In genomic region chr19:40609561-40610395, GRCh38 we compare ENCODE assay signal across 1 cellular context.
A peak's percentile ranks its signal among the peaks of the same experiment; 100 is the strongest.
TF ChIP-seq lines count a peak whose summit lies in the region.

No MANE protein-coding gene starts in this region.

TF ChIP-seq in HCT116, 20 proteins besides CTCF, POLR2A, EP300 and RAD21 (continued from another document):
- TF ChIP-seq SP1 (IDR thresholded peaks at IDR 0.05; ENCODE audit: low read depth): 0 out of 2 replicates have a peak, but pooled peaks have one; percentile 10
- no peak for TF ChIP-seq CBX3 (IDR thresholded peaks at IDR 0.05; ENCODE audit: low read depth)
- TF ChIP-seq ZFX (IDR thresholded peaks at IDR 0.05): peak; percentile 50; the same call in 1 of the 2 replicates
- no peak for TF ChIP-seq MAX (IDR thresholded peaks at IDR 0.05)
- TF ChIP-seq EGR1 (IDR thresholded peaks at IDR 0.05; ENCODE audit: low read depth): peak; percentile 91
- TF ChIP-seq EZH2phosphoT487 (IDR thresholded peaks at IDR 0.05; ENCODE audit: borderline replicate concordance): no peak
- TF ChIP-seq, protein P1, sequence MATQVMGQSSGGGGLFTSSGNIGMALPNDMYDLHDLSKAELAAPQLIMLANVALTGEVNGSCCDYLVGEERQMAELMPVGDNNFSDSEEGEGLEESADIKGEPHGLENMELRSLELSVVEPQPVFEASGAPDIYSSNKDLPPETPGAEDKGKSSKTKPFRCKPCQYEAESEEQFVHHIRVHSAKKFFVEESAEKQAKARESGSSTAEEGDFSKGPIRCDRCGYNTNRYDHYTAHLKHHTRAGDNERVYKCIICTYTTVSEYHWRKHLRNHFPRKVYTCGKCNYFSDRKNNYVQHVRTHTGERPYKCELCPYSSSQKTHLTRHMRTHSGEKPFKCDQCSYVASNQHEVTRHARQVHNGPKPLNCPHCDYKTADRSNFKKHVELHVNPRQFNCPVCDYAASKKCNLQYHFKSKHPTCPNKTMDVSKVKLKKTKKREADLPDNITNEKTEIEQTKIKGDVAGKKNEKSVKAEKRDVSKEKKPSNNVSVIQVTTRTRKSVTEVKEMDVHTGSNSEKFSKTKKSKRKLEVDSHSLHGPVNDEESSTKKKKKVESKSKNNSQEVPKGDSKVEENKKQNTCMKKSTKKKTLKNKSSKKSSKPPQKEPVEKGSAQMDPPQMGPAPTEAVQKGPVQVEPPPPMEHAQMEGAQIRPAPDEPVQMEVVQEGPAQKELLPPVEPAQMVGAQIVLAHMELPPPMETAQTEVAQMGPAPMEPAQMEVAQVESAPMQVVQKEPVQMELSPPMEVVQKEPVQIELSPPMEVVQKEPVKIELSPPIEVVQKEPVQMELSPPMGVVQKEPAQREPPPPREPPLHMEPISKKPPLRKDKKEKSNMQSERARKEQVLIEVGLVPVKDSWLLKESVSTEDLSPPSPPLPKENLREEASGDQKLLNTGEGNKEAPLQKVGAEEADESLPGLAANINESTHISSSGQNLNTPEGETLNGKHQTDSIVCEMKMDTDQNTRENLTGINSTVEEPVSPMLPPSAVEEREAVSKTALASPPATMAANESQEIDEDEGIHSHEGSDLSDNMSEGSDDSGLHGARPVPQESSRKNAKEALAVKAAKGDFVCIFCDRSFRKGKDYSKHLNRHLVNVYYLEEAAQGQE (IDR thresholded peaks at IDR 0.05; ENCODE audit: low read depth): no peak
